1 cellular context compared by ENCODE assay signal in the genomic region with DNA sequence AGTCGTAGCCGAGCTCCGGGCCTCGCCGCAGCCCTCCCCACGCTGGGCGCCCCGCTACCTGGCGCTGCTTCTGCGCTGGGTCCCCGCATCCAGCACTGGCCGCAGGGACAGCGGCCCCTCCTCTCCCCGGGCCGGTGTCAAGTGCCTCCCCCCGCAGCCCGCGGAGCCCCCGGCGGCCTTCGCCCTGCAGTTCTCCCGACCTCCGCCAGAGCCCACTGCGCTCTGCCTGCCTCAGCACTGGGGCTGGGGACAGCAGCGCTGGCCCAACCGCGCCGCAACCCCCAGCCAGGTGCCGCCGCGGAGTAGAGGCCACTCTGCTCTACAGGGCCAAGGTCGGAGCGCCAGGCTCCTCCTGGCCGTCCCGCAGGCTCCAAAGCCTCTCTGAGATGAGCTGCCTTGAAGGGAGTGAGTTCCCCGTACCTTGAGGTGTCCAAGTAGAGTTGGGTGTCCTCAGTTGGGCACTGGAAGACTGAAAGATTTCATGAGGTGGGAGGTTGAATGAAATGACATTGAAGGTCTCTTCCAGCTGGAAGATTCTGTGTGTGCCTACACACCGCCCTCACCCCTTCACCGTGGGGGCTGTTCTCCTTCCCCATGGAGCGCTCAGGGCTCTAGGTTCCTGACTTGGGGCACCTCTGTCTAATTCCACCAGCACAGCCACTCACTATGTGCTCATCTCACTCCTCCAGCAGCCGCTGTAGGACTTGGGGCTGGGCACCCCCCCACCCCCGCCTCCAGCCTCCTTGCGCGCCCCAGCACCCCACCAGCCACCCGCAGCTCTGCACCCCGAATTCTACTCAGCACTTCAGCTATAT.
A peak's percentile ranks its signal among the peaks of the same experiment; 100 is the strongest.
TF ChIP-seq lines count a peak whose summit lies in the region.

No MANE protein-coding gene starts in this region.

TF ChIP-seq in WTC11, 78 proteins besides CTCF, POLR2A, EP300 and RAD21 (continued from another document and continues in another):
- TF ChIP-seq ZNF425 (CRISPR knock-in tag; conservative IDR thresholded peaks at IDR 0.05) (no peak), FOXP1 (CRISPR knock-in tag; IDR thresholded peaks at IDR 0.05; ENCODE audit: borderline replicate concordance) (peak; percentile 85; the same call in 1 of the 2 replicates), ELF4 (CRISPR knock-in tag; IDR thresholded peaks at IDR 0.05; ENCODE audit: low read depth) (no peak), FOXJ3 (CRISPR knock-in tag; IDR thresholded peaks at IDR 0.05; ENCODE audit: borderline replicate concordance) (no peak), ZNF423 (CRISPR knock-in tag; IDR thresholded peaks at IDR 0.05) (peak; percentile 27; the same call in 1 of the 2 replicates), SMAD3 (CRISPR knock-in tag; IDR thresholded peaks at IDR 0.05; ENCODE audit: borderline replicate concordance) (no peak), PRRX2 (CRISPR knock-in tag; IDR thresholded peaks at IDR 0.05) (peak; percentile 77; the same call in 1 of the 2 replicates), NFATC4 (CRISPR knock-in tag; IDR thresholded peaks at IDR 0.05) (no peak; the same call in 1 of the 2 replicates), NFYB (CRISPR knock-in tag; conservative IDR thresholded peaks at IDR 0.05; ENCODE audit: low read depth) (no peak), PREB (CRISPR knock-in tag; IDR thresholded peaks at IDR 0.05; ENCODE audit: borderline replicate concordance) (no peak), KAT7 (CRISPR knock-in tag; IDR thresholded peaks at IDR 0.05; ENCODE audit: borderline replicate concordance) (no peak), TP53 (CRISPR knock-in tag; IDR thresholded peaks at IDR 0.05) (peak; percentile 75; the same call in 1 of the 2 replicates), CBFB (CRISPR knock-in tag; IDR thresholded peaks at IDR 0.05; ENCODE audit: low read depth) (0 out of 2 replicates have a peak, but pooled peaks have one; percentile 42), ESRRA (CRISPR knock-in tag; IDR thresholded peaks at IDR 0.05; ENCODE audit: borderline replicate concordance) (no peak), CREB1 (CRISPR knock-in tag; IDR thresholded peaks at IDR 0.05) (no peak), MYBL2 (CRISPR knock-in tag; IDR thresholded peaks at IDR 0.05) (peak; percentile 86), MAX (CRISPR knock-in tag; IDR thresholded peaks at IDR 0.05) (peak; percentile 71), TEAD1 (CRISPR knock-in tag; IDR thresholded peaks at IDR 0.05) (peak; percentile 68), RORB (CRISPR knock-in tag; IDR thresholded peaks at IDR 0.05) (no peak), ARID4B (CRISPR knock-in tag; IDR thresholded peaks at IDR 0.05; ENCODE audit: borderline replicate concordance) (peak; percentile 96), RELA (CRISPR knock-in tag; IDR thresholded peaks at IDR 0.05; ENCODE audit: borderline replicate concordance) (no peak), SP1 (CRISPR knock-in tag; conservative IDR thresholded peaks at IDR 0.05) (peak; percentile 64), SOX15 (CRISPR knock-in tag; IDR thresholded peaks at IDR 0.05) (no peak), ATF2 (CRISPR knock-in tag; IDR thresholded peaks at IDR 0.05; ENCODE audit: borderline replicate concordance, low read depth) (no peak)
- TF ChIP-seq, protein P1, sequence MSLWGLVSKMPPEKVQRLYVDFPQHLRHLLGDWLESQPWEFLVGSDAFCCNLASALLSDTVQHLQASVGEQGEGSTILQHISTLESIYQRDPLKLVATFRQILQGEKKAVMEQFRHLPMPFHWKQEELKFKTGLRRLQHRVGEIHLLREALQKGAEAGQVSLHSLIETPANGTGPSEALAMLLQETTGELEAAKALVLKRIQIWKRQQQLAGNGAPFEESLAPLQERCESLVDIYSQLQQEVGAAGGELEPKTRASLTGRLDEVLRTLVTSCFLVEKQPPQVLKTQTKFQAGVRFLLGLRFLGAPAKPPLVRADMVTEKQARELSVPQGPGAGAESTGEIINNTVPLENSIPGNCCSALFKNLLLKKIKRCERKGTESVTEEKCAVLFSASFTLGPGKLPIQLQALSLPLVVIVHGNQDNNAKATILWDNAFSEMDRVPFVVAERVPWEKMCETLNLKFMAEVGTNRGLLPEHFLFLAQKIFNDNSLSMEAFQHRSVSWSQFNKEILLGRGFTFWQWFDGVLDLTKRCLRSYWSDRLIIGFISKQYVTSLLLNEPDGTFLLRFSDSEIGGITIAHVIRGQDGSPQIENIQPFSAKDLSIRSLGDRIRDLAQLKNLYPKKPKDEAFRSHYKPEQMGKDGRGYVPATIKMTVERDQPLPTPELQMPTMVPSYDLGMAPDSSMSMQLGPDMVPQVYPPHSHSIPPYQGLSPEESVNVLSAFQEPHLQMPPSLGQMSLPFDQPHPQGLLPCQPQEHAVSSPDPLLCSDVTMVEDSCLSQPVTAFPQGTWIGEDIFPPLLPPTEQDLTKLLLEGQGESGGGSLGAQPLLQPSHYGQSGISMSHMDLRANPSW (CRISPR knock-in tag; conservative IDR thresholded peaks at IDR 0.05; ENCODE audit: low read depth): 0 out of 2 replicates have a peak, but pooled peaks have one; percentile 44
- TF ChIP-seq, protein P2, sequence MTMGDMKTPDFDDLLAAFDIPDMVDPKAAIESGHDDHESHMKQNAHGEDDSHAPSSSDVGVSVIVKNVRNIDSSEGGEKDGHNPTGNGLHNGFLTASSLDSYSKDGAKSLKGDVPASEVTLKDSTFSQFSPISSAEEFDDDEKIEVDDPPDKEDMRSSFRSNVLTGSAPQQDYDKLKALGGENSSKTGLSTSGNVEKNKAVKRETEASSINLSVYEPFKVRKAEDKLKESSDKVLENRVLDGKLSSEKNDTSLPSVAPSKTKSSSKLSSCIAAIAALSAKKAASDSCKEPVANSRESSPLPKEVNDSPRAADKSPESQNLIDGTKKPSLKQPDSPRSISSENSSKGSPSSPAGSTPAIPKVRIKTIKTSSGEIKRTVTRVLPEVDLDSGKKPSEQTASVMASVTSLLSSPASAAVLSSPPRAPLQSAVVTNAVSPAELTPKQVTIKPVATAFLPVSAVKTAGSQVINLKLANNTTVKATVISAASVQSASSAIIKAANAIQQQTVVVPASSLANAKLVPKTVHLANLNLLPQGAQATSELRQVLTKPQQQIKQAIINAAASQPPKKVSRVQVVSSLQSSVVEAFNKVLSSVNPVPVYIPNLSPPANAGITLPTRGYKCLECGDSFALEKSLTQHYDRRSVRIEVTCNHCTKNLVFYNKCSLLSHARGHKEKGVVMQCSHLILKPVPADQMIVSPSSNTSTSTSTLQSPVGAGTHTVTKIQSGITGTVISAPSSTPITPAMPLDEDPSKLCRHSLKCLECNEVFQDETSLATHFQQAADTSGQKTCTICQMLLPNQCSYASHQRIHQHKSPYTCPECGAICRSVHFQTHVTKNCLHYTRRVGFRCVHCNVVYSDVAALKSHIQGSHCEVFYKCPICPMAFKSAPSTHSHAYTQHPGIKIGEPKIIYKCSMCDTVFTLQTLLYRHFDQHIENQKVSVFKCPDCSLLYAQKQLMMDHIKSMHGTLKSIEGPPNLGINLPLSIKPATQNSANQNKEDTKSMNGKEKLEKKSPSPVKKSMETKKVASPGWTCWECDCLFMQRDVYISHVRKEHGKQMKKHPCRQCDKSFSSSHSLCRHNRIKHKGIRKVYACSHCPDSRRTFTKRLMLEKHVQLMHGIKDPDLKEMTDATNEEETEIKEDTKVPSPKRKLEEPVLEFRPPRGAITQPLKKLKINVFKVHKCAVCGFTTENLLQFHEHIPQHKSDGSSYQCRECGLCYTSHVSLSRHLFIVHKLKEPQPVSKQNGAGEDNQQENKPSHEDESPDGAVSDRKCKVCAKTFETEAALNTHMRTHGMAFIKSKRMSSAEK (CRISPR knock-in tag; IDR thresholded peaks at IDR 0.05; ENCODE audit: borderline replicate concordance): no peak
- TF ChIP-seq, protein P3, sequence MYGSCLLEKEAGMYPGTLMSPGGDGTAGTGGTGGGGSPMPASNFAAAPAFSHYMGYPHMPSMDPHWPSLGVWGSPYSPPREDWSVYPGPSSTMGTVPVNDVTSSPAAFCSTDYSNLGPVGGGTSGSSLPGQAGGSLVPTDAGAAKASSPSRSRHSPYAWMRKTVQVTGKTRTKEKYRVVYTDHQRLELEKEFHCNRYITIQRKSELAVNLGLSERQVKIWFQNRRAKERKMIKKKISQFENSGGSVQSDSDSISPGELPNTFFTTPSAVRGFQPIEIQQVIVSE (CRISPR knock-in tag; IDR thresholded peaks at IDR 0.05; ENCODE audit: borderline replicate concordance): no peak
- TF ChIP-seq, protein P4, sequence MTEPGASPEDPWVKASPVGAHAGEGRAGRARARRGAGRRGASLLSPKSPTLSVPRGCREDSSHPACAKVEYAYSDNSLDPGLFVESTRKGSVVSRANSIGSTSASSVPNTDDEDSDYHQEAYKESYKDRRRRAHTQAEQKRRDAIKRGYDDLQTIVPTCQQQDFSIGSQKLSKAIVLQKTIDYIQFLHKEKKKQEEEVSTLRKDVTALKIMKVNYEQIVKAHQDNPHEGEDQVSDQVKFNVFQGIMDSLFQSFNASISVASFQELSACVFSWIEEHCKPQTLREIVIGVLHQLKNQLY (CRISPR knock-in tag; IDR thresholded peaks at IDR 0.05): 0 out of 2 replicates have a peak, but pooled peaks have one; percentile 73
